19 cellular contexts compared by ENCODE assay signal in the genomic region with DNA sequence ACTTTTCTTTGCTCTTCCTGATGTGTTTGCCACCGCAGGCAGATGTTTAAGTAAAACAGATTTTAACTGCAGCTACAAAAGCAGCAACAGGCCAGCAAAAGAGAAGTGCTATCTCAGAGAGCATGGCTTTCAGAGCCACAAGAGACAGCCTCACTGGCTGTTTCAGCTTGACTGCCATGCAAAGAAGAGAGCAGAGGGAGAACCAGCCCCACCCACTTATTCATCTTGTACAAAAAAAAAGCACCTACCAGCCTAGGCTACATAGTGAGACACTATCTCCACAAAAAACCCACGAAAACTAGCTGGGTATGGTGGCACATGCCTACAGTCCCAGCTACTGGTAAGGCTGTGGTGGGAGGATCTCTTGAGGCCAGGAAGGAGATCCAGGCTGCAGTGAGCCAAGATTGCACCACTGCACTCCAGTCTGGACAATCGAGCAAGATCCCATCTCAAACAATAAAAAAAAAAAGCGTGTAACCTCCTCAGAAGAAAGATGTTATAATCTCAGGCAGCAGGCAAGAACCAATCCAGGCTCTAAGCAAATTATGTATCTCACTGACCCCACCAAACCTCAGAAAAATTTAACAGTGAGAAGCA. TPM values are rescaled to one million over a fixed set of nuclear protein-coding genes. Genes with fewer than 3 reads are reported as not detected.
DNase-seq lines count a peak whose midpoint lies in the region; ATAC-seq and TF ChIP-seq lines count a peak whose summit lies in the region.
"Had no signal": no experiment of that assay in that cellular context is flagged by ENCODE, and none has a peak within 500 bp of the region (broad histone marks: within the 10 kb centered on the region; RNA-seq: fewer than 3 reads in every experiment).

No MANE protein-coding gene starts in this region.

- H3K79me2 ChIP-seq in PC-3 (ENCODE audit: low read length): no peaks in the 10 kb centered on the region

- TF ChIP-seq EP300 in sigmoid colon (IDR thresholded peaks at IDR 0.05): no peak

- DNase-seq in CD4-positive, alpha-beta memory T cell: no peak
- no peak for DNase-seq in activated T-helper 2 cell treated with anti-CD3 and anti-CD28 coated beads, Interferon-gamma antibody, Interleukin-2, Interleukin-4, amounts not matched to agents 10 μg/mL and 5 μg/mL and 100 μg/mL, durations not matched to agents 14 hours and 24 hours and 36 hours (ENCODE audit: low spot score)
- no peak for DNase-seq in naive thymus-derived CD4-positive, alpha-beta T cell
- no peak for DNase-seq in sigmoid colon
- DNase-seq in PC-3: no peak
- DNase-seq in SJCRH30: no peak
- no peak for DNase-seq in stimulated activated CD4-positive, alpha-beta T cell treated with anti-CD3 and anti-CD28 coated beads, Interleukin-15, amount 100 ng/mL, for 24 hours
- DNase-seq: dermis blood vessel endothelial cell, EL, esophagus squamous epithelium, heart right ventricle, kidney glomerular epithelial cell, NCI-H1694, NCI-H510A had no signal

- H3K9ac ChIP-seq in PC-3 (ENCODE audit: low read length): no peak overlapping the region

- no peaks in the 10 kb centered on the region for H3K27me3 ChIP-seq in CD4-positive, alpha-beta memory T cell (ENCODE audit: insufficient read depth, low read length)
- no peaks in the 10 kb centered on the region for H3K27me3 ChIP-seq in naive thymus-derived CD4-positive, alpha-beta T cell (ENCODE audit: control insufficient read depth in 2 of 2, insufficient read depth in 2 of 2, low read length in 2 of 2)
- H3K27me3 ChIP-seq in sigmoid colon (no peaks in the 10 kb centered on the region), PC-3 (ENCODE audit: low read length) (no peaks in the 10 kb centered on the region), SJCRH30 (no peaks in the 10 kb centered on the region)
- H3K27me3 ChIP-seq: esophagus squamous epithelium, heart right ventricle had no signal

- H3K4me3 Mint-ChIP-seq in CD4-positive, alpha-beta memory T cell: no peak overlapping the region
- H3K4me3 Mint-ChIP-seq in activated T-helper 2 cell treated with anti-CD3 and anti-CD28 coated beads, Interferon-gamma antibody, Interleukin-2, Interleukin-4, amounts not matched to agents 10 μg/mL and 5 μg/mL and 100 μg/mL, durations not matched to agents 14 hours and 24 hours and 36 hours (ENCODE audit: low read depth): no peak overlapping the region
- H3K4me3 Mint-ChIP-seq in naive thymus-derived CD4-positive, alpha-beta T cell: no peak overlapping the region

- H4K20me1 ChIP-seq in PC-3 (ENCODE audit: low read length): no peaks in the 10 kb centered on the region; the same call in 1 of the 2 replicates

- ATAC-seq in naive thymus-derived CD4-positive, alpha-beta T cell: peak; percentile 45
- no peak for ATAC-seq in PC-3
- ATAC-seq: heart right ventricle, Panc1 had no signal

- POLR2A ChIA-PET in CD4-positive, alpha-beta memory T cell (lab: Charles Lee; ENCODE audit: partially characterized antibody): interaction anchor here (0.7 kb wide), 1 partner anchor 15 kb away, joined by 3 read pairs; no protein-coding TSS in a partner anchor
- POLR2A ChIA-PET in HEK293 (lab: Yijun Ruan, JAX) (no interaction called here), PC-3 (lab: Charles Lee; ENCODE audit: unreplicated experiment) (no interaction called here)
- POLR2A ChIA-PET in naive thymus-derived CD4-positive, alpha-beta T cell (lab: Charles Lee): interaction anchor here (0.6 to 1.1 kb wide), 3 partner anchors 9 to 187 kb away, joined by 3 to 7 read pairs (median 5); no protein-coding TSS in a partner anchor

- no peak overlapping the region for H3K4me2 ChIP-seq in PC-3 (ENCODE audit: low read length)

- TF ChIP-seq CTCF in HEK293 (tag by site-specific recombination; IDR thresholded peaks at IDR 0.05) (no peak), sigmoid colon (IDR thresholded peaks at IDR 0.05) (no peak), PC-3 (conservative IDR thresholded peaks at IDR 0.05; ENCODE audit: low read depth, low read length) (no peak)

- no peak overlapping the region for H3K27ac ChIP-seq in CD4-positive, alpha-beta memory T cell (ENCODE audit: low read depth, low read length)
- no peak overlapping the region for H3K27ac ChIP-seq in HEK293 (ENCODE audit: extremely low read depth, low read depth, low read length)
- no peak overlapping the region for H3K27ac ChIP-seq in naive thymus-derived CD4-positive, alpha-beta T cell (ENCODE audit: low read depth, low read length)
- no peak overlapping the region for H3K27ac ChIP-seq in sigmoid colon
- H3K27ac ChIP-seq in PC-3 (ENCODE audit: low read length): no peak overlapping the region
- H3K27ac ChIP-seq in SJCRH30: no peak overlapping the region
- H3K27ac ChIP-seq: C4-2B, esophagus squamous epithelium, prostate gland had no signal

- H3K36me3 Mint-ChIP-seq in CD4-positive, alpha-beta memory T cell: peaks cover 36 to 68% of the 10 kb centered on the region in 2 donors
- H3K36me3 Mint-ChIP-seq in activated T-helper 2 cell treated with anti-CD3 and anti-CD28 coated beads, Interferon-gamma antibody, Interleukin-2, Interleukin-4, amounts not matched to agents 10 μg/mL and 5 μg/mL and 100 μg/mL, durations not matched to agents 14 hours and 24 hours and 36 hours (ENCODE audit: low read depth): peaks cover 48% of the 10 kb centered on the region
- H3K36me3 Mint-ChIP-seq in naive thymus-derived CD4-positive, alpha-beta T cell: peaks cover 20 to 40% (median 27%) of the 10 kb centered on the region in 5 donors

- no peak overlapping the region for H3K4me3 ChIP-seq in CD4-positive, alpha-beta memory T cell (ENCODE audit: low read length in 2 of 2)
- no peak overlapping the region for H3K4me3 ChIP-seq in HEK293 (ENCODE audit: low read depth, low read length)
- H3K4me3 ChIP-seq in naive thymus-derived CD4-positive, alpha-beta T cell (ENCODE audit: low read length): no peak overlapping the region
- no peak overlapping the region for H3K4me3 ChIP-seq in sigmoid colon
- no peak overlapping the region for H3K4me3 ChIP-seq in PC-3 (ENCODE audit: low read length)
- H3K4me3 ChIP-seq in SJCRH30: no peak overlapping the region
- H3K4me3 ChIP-seq: esophagus squamous epithelium, heart right ventricle, prostate gland had no signal

- H2AFZ ChIP-seq in PC-3 (ENCODE audit: low read length): no peak overlapping the region

- no peaks in the 10 kb centered on the region for H3K9me2 ChIP-seq in PC-3 (replicated peaks; ENCODE audit: low read length)

- H3F3A ChIP-seq in PC-3 (ENCODE audit: low read length, unreplicated experiment): no peaks in the 10 kb centered on the region

- BruUV-seq in PC-3 (replicated peaks; lab: Mats Ljungman, UMichigan): no TSS peak

- TF ChIP-seq POLR2A in sigmoid colon (IDR thresholded peaks at IDR 0.05): no peak

- 78 to 80% methylated on average over 4 of the region's 4 CpGs for WGBS in sigmoid colon, 2 donors

- no peaks in the 10 kb centered on the region for H3K9me3 ChIP-seq in CD4-positive, alpha-beta memory T cell (ENCODE audit: control insufficient read depth in 1 of 2, low read length in 2 of 2)
- H3K9me3 ChIP-seq in HEK293 (ENCODE audit: control insufficient read depth, insufficient read depth, low read depth, low read length) (no peaks in the 10 kb centered on the region), sigmoid colon (no peaks in the 10 kb centered on the region), PC-3 (ENCODE audit: low read length) (no peaks in the 10 kb centered on the region), SJCRH30 (replicated peaks) (no peaks in the 10 kb centered on the region)
- H3K9me3 ChIP-seq in naive thymus-derived CD4-positive, alpha-beta T cell (ENCODE audit: control insufficient read depth in 2 of 3, low read length in 3 of 3): no peaks in the 10 kb centered on the region
- H3K9me3 ChIP-seq: esophagus squamous epithelium, heart right ventricle, prostate gland had no signal

- intact Hi-C loops in CD4-positive, alpha-beta memory T cell (cut with micrococcal nuclease): no loop called here
- intact Hi-C loops in activated T-helper 2 cell treated with anti-CD3 and anti-CD28 coated beads, Interferon-gamma antibody, Interleukin-2, Interleukin-4, amounts not matched to agents 10 μg/mL and 5 μg/mL and 100 μg/mL, durations not matched to agents 14 hours and 24 hours and 36 hours (cut with micrococcal nuclease): no loop called here
- intact Hi-C loops in naive thymus-derived CD4-positive, alpha-beta T cell (cut with micrococcal nuclease): no loop called here
- intact Hi-C loops in sigmoid colon (cut with DNase I) (no loop called here), PC-3 (cut with micrococcal nuclease) (no loop called here)

- H3K4me1 Mint-ChIP-seq in CD4-positive, alpha-beta memory T cell: peaks cover 5 to 17% (median 13%) of the 10 kb centered on the region in 4 donors
- peaks cover 7% of the 10 kb centered on the region for H3K4me1 Mint-ChIP-seq in activated T-helper 2 cell treated with anti-CD3 and anti-CD28 coated beads, Interferon-gamma antibody, Interleukin-2, Interleukin-4, amounts not matched to agents 10 μg/mL and 5 μg/mL and 100 μg/mL, durations not matched to agents 14 hours and 24 hours and 36 hours (ENCODE audit: low read depth)
- peaks cover 6 to 31% (median 15%) of the 10 kb centered on the region in 7 donors for H3K4me1 Mint-ChIP-seq in naive thymus-derived CD4-positive, alpha-beta T cell

- H3K9me3 Mint-ChIP-seq in CD4-positive, alpha-beta memory T cell: peaks cover 0 to 3% (median 0%) of the 10 kb centered on the region in 8 donors
- no peaks in the 10 kb centered on the region for H3K9me3 Mint-ChIP-seq in activated T-helper 2 cell treated with anti-CD3 and anti-CD28 coated beads, Interferon-gamma antibody, Interleukin-2, Interleukin-4, amounts not matched to agents 10 μg/mL and 5 μg/mL and 100 μg/mL, durations not matched to agents 14 hours and 24 hours and 36 hours
- peaks cover 0 to 5% (median 0%) of the 10 kb centered on the region in 11 donors for H3K9me3 Mint-ChIP-seq in naive thymus-derived CD4-positive, alpha-beta T cell

- peak overlapping the region in 5 of 7 donors; percentile 54 to 79 (median 73) for H3K27ac Mint-ChIP-seq in CD4-positive, alpha-beta memory T cell
- peak overlapping the region; percentile 13 for H3K27ac Mint-ChIP-seq in activated T-helper 2 cell treated with anti-CD3 and anti-CD28 coated beads, Interferon-gamma antibody, Interleukin-2, Interleukin-4, amounts not matched to agents 10 μg/mL and 5 μg/mL and 100 μg/mL, durations not matched to agents 14 hours and 24 hours and 36 hours
- peak overlapping the region; percentile 19 to 87 (median 59) for H3K27ac Mint-ChIP-seq in naive thymus-derived CD4-positive, alpha-beta T cell

- peaks cover 9% of the 10 kb centered on the region for H3K4me1 ChIP-seq in CD4-positive, alpha-beta memory T cell (ENCODE audit: insufficient read depth, low read length)
- H3K4me1 ChIP-seq in HEK293 (ENCODE audit: control insufficient read depth, insufficient read depth, low read length) (no peaks in the 10 kb centered on the region), sigmoid colon (peaks cover 0 to 5% (median 0%) of the 10 kb centered on the region in 4 donors), PC-3 (ENCODE audit: insufficient read depth, low read length) (no peaks in the 10 kb centered on the region), SJCRH30 (no peaks in the 10 kb centered on the region)
- H3K4me1 ChIP-seq in naive thymus-derived CD4-positive, alpha-beta T cell (ENCODE audit: control insufficient read depth in 2 of 2, insufficient read depth in 2 of 2, low read length in 2 of 2): no peaks in the 10 kb centered on the region
- H3K4me1 ChIP-seq: prostate gland had no signal

- H3K36me3 ChIP-seq in CD4-positive, alpha-beta memory T cell (ENCODE audit: insufficient read depth, low read length): peaks cover 55% of the 10 kb centered on the region
- H3K36me3 ChIP-seq in HEK293 (ENCODE audit: control insufficient read depth in 2 of 2, insufficient read depth in 1 of 2, low read length in 2 of 2) (peaks cover 18 to 91% of the 10 kb centered on the region in 2 experiments; a peak in 2 of 3 replicates), sigmoid colon (peaks cover 26 to 67% (median 42%) of the 10 kb centered on the region in 4 donors), PC-3 (ENCODE audit: low read depth, low read length) (peaks cover 45% of the 10 kb centered on the region), SJCRH30 (peaks cover 35% of the 10 kb centered on the region)
- H3K36me3 ChIP-seq in naive thymus-derived CD4-positive, alpha-beta T cell (ENCODE audit: control insufficient read depth in 2 of 3, insufficient read depth in 3 of 3, low read length in 3 of 3): peaks cover 12 to 77% (median 23%) of the 10 kb centered on the region in 3 experiments

- CTCF ChIA-PET in CD4-positive, alpha-beta memory T cell (lab: Charles Lee; ENCODE audit: partially characterized antibody): interaction anchor here (1.2 to 1.7 kb wide), 2 partner anchors 8 to 27 kb away, joined by 4 to 6 read pairs; no protein-coding TSS in a partner anchor
- CTCF ChIA-PET in HEK293 (lab: Yijun Ruan, JAX): interaction anchor here (0.6 to 3.9 kb wide), 2 partner anchors 15 to 183 kb away, joined by 4 to 18 read pairs; no protein-coding TSS in a partner anchor
- CTCF ChIA-PET in naive thymus-derived CD4-positive, alpha-beta T cell (lab: Charles Lee): interaction anchor here (0.5 to 0.6 kb wide), 2 partner anchors 15 to 184 kb away, joined by 4 to 6 read pairs; no protein-coding TSS in a partner anchor
- CTCF ChIA-PET in PC-3 (lab: Charles Lee): no interaction called here

- no peaks in the 10 kb centered on the region for H3K27me3 Mint-ChIP-seq in CD4-positive, alpha-beta memory T cell
- H3K27me3 Mint-ChIP-seq in activated T-helper 2 cell treated with anti-CD3 and anti-CD28 coated beads, Interferon-gamma antibody, Interleukin-2, Interleukin-4, amounts not matched to agents 10 μg/mL and 5 μg/mL and 100 μg/mL, durations not matched to agents 14 hours and 24 hours and 36 hours (ENCODE audit: low read depth): no peaks in the 10 kb centered on the region
- H3K27me3 Mint-ChIP-seq in naive thymus-derived CD4-positive, alpha-beta T cell: no peaks in the 10 kb centered on the region

RNA-seq across cellular contexts. Expression of a gene that starts 30.0 kb away (rescaled TPM):
- total RNA-seq in CD4-positive, alpha-beta memory T cell: not detected
- polyA plus RNA-seq in CD4-positive, alpha-beta memory T cell: not detected
- not detected in 2 replicates for total RNA-seq in activated T-helper 2 cell treated with anti-CD3 and anti-CD28 coated beads, Interferon-gamma antibody, Interleukin-2, Interleukin-4, amounts not matched to agents 10 μg/mL and 5 μg/mL and 100 μg/mL, durations not matched to agents 14 hours and 24 hours and 36 hours
- not detected for total RNA-seq in naive thymus-derived CD4-positive, alpha-beta T cell
- polyA plus RNA-seq in naive thymus-derived CD4-positive, alpha-beta T cell: not detected
- total RNA-seq in sigmoid colon: not detected
- polyA plus RNA-seq in sigmoid colon: not detected
- total RNA-seq in PC-3 (2014; rRNA removed): not detected in 2 replicates
- 0.43 TPM in 1 of 2 replicates, not detected in the other for total RNA-seq in SJCRH30 (2014; rRNA removed; shearing (Covaris generic))
- total RNA-seq: astrocyte, dermis blood vessel endothelial cell, esophagus squamous epithelium, heart right ventricle, prostate gland had no signal
- polyA plus RNA-seq: heart right ventricle had no signal

Comparison
In these comparisons a context has a peak if more than half of its experiments do, and no peak if none do; other contexts are left out.
1. H3K27ac Mint-ChIP-seq: peak in every context shown above with its lines; median percentile 73 in CD4-positive, alpha-beta memory T cell; 59 in naive thymus-derived CD4-positive, alpha-beta T cell; 13 in activated T-helper 2 cell treated with anti-CD3 and anti-CD28 coated beads, Interferon-gamma antibody, Interleukin-2, Interleukin-4, amounts not matched to agents 10 μg/mL and 5 μg/mL and 100 μg/mL, durations not matched to agents 14 hours and 24 hours and 36 hours.
2. POLR2A ChIA-PET loops: an anchor here in CD4-positive, alpha-beta memory T cell (0.7 kb wide) and naive thymus-derived CD4-positive, alpha-beta T cell (0.6 to 1.1 kb wide); none called in HEK293 and PC-3.